Comparison of ENCODE assay signal across 18 cellular contexts in the genomic region with DNA sequence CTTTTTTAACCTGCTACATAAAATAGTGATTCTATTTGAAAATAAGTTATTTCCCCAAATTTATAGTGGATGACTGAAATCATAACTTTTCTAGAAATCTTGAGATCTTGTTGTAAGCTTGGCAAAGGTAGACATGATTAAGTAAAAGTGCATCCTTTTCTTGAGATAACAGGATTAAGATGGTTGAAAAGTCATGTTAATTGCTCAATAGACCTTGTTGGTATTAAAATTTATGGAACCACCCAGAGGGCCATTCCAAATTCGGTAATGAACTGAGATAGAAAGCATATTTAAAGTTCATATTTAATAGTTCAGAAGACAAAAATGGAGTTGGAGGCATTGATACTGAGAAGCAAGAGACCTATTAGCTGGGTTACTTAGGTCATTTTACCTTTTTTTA.
DNase-seq lines count a peak whose midpoint lies in the region; ATAC-seq and TF ChIP-seq lines count a peak whose summit lies in the region.
"Had no signal": no experiment of that assay in that cellular context is flagged by ENCODE, and none has a peak within 500 bp of the region (broad histone marks: within the 10 kb centered on the region; RNA-seq: fewer than 3 reads in every experiment).

No MANE protein-coding gene starts in this region.

- no peak overlapping the region for H3K4me3 ChIP-seq in Caco-2 (ENCODE audit: low read depth, low read length)
- H3K4me3 ChIP-seq in hepatocyte, result no peak overlapping the region
- H3K4me3 ChIP-seq: GM23338, HAP-1 had no signal

- H3K9me3 ChIP-seq in Caco-2, result no peaks in the 10 kb centered on the region
- no peaks in the 10 kb centered on the region for H3K9me3 ChIP-seq in hepatocyte (ENCODE audit: low read depth)
- H3K9me3 ChIP-seq: HAP-1 had no signal

- H3K27me3 ChIP-seq in Caco-2 (replicated peaks; ENCODE audit: control insufficient read depth, insufficient read depth, low read length) (no peaks in the 10 kb centered on the region), hepatocyte (no peaks in the 10 kb centered on the region)

- H3K27me3 Mint-ChIP-seq in Caco-2 (ENCODE audit: insufficient read depth, unreplicated experiment) (no peaks in the 10 kb centered on the region), osteocyte (ENCODE audit: unreplicated experiment) (no peaks in the 10 kb centered on the region)

- no peak overlapping the region for H2AFZ ChIP-seq in hepatocyte
- H2AFZ ChIP-seq: GM23338 had no signal

- H3K36me3 ChIP-seq in Caco-2 (ENCODE audit: control insufficient read depth, insufficient read depth, low read length) (0 out of 2 replicates have a peak, but pooled peaks cover 2% of the 10 kb centered on the region), hepatocyte (replicated peaks; ENCODE audit: insufficient read depth, low read depth) (no peaks in the 10 kb centered on the region)
- H3K36me3 ChIP-seq: HAP-1 had no signal

- no peaks in the 10 kb centered on the region for H4K20me1 ChIP-seq in hepatocyte (ENCODE audit: insufficient read depth, poor library complexity, severe bottlenecking)

- peak overlapping the region; percentile 46 for H3K27ac ChIP-seq in hepatocyte

- no peaks in the 10 kb centered on the region for H3K9me2 ChIP-seq in hepatocyte (replicated peaks; ENCODE audit: insufficient read depth)

- H3K4me3 Mint-ChIP-seq in Caco-2 (ENCODE audit: unreplicated experiment) (no peak overlapping the region), osteocyte (ENCODE audit: unreplicated experiment) (no peak overlapping the region)
- H3K4me3 Mint-ChIP-seq: CD4-positive, alpha-beta memory T cell; GM23338 had no signal

- no peak overlapping the region for H3K4me2 ChIP-seq in hepatocyte
- H3K4me2 ChIP-seq: GM23338 had no signal

- H3K9me3 Mint-ChIP-seq in Caco-2 (ENCODE audit: unreplicated experiment) (no peaks in the 10 kb centered on the region), osteocyte (ENCODE audit: unreplicated experiment) (no peaks in the 10 kb centered on the region)
- H3K9me3 Mint-ChIP-seq: GM23338 had no signal

- no peaks in the 10 kb centered on the region for H3K79me2 ChIP-seq in hepatocyte

- ATAC-seq in SK-N-SH treated with all-trans-retinoic acid at 6 μM for 48 hours (no peak), GM21447 (IDR thresholded peaks at IDR 0.05; ENCODE audit: unreplicated experiment) (no peak)
- ATAC-seq: GM23338 had no signal

- H3K4me1 Mint-ChIP-seq in Caco-2 (ENCODE audit: low read depth, unreplicated experiment), result peaks cover 8% of the 10 kb centered on the region
- peaks cover 56% of the 10 kb centered on the region for H3K4me1 Mint-ChIP-seq in osteocyte (ENCODE audit: unreplicated experiment)
- H3K4me1 Mint-ChIP-seq: CD4-positive, alpha-beta memory T cell had no signal

- DNase-seq in Caco-2, result no peak
- no peak for DNase-seq in hepatocyte (ENCODE audit: low spot score)
- no peak for DNase-seq in osteocyte (ENCODE audit: extremely low spot score, unreplicated experiment)
- no peak for DNase-seq in NK-92 (lab: John Stamatoyannopoulos, UW; ENCODE audit: unreplicated experiment)
- DNase-seq in stimulated activated CD4-positive, alpha-beta T cell treated with anti-CD3 and anti-CD28 coated beads, Interleukin-2, amount 100 ng/mL, for 48 hours, result no peak
- no peak for DNase-seq in DMS53 treated with DMSO at 0.1 percent for 48 hours (lab: John Stamatoyannopoulos, UW; ENCODE audit: unreplicated experiment)
- DNase-seq: AML-193; CD4-positive, alpha-beta memory T cell; DND-41; NCI-H1048; NCI-H1417 treated with DMSO at 0.1 percent for 48 hours; NCI-H1694 treated with DMSO at 0.1 percent for 48 hours; NCI-H526 treated with DMSO at 0.1 percent for 48 hours; Right ventricle myocardium superior had no signal

- POLR2A ChIA-PET in Caco-2 (lab: Charles Lee), result no interaction called here

- H3K4me1 ChIP-seq in Caco-2 (peaks cover 3% of the 10 kb centered on the region; the same call in 1 of the 2 replicates), hepatocyte (ENCODE audit: insufficient read depth) (peaks cover 10% of the 10 kb centered on the region)

- intact Hi-C loops in Caco-2 (cut with micrococcal nuclease; ENCODE audit: unreplicated experiment), result no loop called here

- WGBS in hepatocyte (ENCODE audit: low lambda C conversion rate, missing lambda C conversion rate), result 84% methylated on average over 1 of the region's 1 CpG

- no TSS peak for BruUV-seq in Caco-2 (replicated peaks; lab: Mats Ljungman, UMichigan)

- peak overlapping the region; percentile 49 for H3K27ac Mint-ChIP-seq in Caco-2 (ENCODE audit: unreplicated experiment)
- H3K27ac Mint-ChIP-seq in osteocyte (ENCODE audit: unreplicated experiment), result peak overlapping the region; percentile 93
- H3K27ac Mint-ChIP-seq: CD4-positive, alpha-beta memory T cell; GM23338 had no signal

- H3K36me3 Mint-ChIP-seq in Caco-2 (ENCODE audit: insufficient read depth, unreplicated experiment), result peaks cover 35% of the 10 kb centered on the region
- H3K36me3 Mint-ChIP-seq in osteocyte (ENCODE audit: unreplicated experiment), result peaks cover 4% of the 10 kb centered on the region
- H3K36me3 Mint-ChIP-seq: CD4-positive, alpha-beta memory T cell had no signal

- CTCF ChIA-PET in Caco-2 (lab: Charles Lee), result no interaction called here

- no peak for TF ChIP-seq CTCF in Caco-2 (IDR thresholded peaks at IDR 0.05; ENCODE audit: insufficient read depth in 1 of 2, low read depth in 1 of 2, low read length in 1 of 2, severe bottlenecking in 1 of 2, unreplicated experiment in 1 of 2)
- TF ChIP-seq CTCF in hepatocyte (IDR thresholded peaks at IDR 0.05; ENCODE audit: poor library complexity), result no peak
- TF ChIP-seq CTCF in osteocyte (IDR thresholded peaks at IDR 0.05), result no peak

TF ChIP-seq in SK-N-SH treated with all-trans-retinoic acid at 6 μM for 48 hours, 23 proteins besides CTCF, POLR2A, EP300 and RAD21:
- peak; percentile 33; the same call in 1 of the 2 replicates for TF ChIP-seq SNAI2 (CRISPR knock-in tag; IDR thresholded peaks at IDR 0.05)
- TF ChIP-seq ISL1 (CRISPR knock-in tag; IDR thresholded peaks at IDR 0.05), result peak; percentile 89
- no peak for TF ChIP-seq RARB (CRISPR knock-in tag; IDR thresholded peaks at IDR 0.05)
TF ChIP-seq in SK-N-SH treated with all-trans-retinoic acid at 6 μM for 48 hours: peak in this region for 2.
